ENCODE assay signal across 8 cellular contexts in the genomic region with DNA sequence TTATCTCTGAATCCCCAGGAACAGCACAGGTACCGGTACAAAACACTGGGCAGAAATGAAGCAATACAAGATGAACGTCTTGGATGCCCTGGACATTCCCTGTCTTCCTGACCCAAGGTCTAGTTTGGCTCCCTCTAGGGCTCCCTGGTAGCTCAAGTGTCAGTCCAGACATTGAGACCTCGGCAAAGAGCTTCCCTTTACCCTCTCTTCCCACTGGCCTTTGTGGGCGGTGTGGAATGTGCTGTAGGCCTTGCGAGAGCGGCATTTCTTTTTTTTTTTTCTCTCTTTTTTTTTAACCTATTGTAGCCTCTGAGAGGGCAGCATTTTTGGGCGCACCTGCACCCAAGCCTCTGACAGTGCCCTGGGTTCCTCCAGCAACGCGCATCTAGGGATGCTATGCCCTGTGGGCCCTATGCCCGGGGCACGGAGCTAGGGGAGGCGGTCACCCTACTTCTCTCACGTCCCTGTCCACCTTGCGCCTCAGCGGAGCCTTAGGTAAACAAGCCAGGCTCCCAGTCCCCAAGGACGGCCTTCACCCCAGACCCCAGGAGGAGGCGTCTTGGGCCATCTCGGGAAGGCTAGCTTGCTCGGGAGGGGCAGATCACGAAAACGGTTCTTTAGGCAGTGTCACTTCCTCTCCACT. TPM values are rescaled to one million over a fixed set of nuclear protein-coding genes. Genes with fewer than 3 reads are reported as not detected.
DNase-seq lines count a peak whose midpoint lies in the region; ATAC-seq and TF ChIP-seq lines count a peak whose summit lies in the region.

No MANE protein-coding gene starts in this region.

- peak overlapping the region; percentile 93 to 97 for H3K27ac Mint-ChIP-seq in T-cell

- H3K4me1 Mint-ChIP-seq in T-cell, result peaks cover 66 to 72% (median 72%) of the 10 kb centered on the region in 3 donors

- no peaks in the 10 kb centered on the region for H3K36me3 ChIP-seq in rectal smooth muscle tissue (ENCODE audit: control insufficient read depth, insufficient read depth, low read length)

- H3K27me3 Mint-ChIP-seq in T-cell, result no peaks in the 10 kb centered on the region

- H3K9me3 Mint-ChIP-seq in T-cell, result no peaks in the 10 kb centered on the region

- peak overlapping the region; percentile 64 for H3K4me3 ChIP-seq in fibroblast of villous mesenchyme (ENCODE audit: low read depth, low read length)
- peak overlapping the region; percentile 88 for H3K4me3 ChIP-seq in rectal smooth muscle tissue (ENCODE audit: low read length)

- ATAC-seq in T-cell (replicated peaks in 1 of 4) (peak in 1 of 4 experiments; percentile 1), GM21526 (IDR thresholded peaks at IDR 0.05; ENCODE audit: low FRiP score, unreplicated experiment) (no peak)

- CTCF ChIA-PET in T-cell (lab: Charles Lee), result interaction anchor here (0.6 to 2.9 kb wide), 12 partner anchors 9 to 563 kb away, joined by 3 to 18 read pairs (median 4); no protein-coding TSS in a partner anchor

- no peaks in the 10 kb centered on the region for H3K27me3 ChIP-seq in rectal smooth muscle tissue (ENCODE audit: control insufficient read depth, insufficient read depth, low read length)

- H3K27ac ChIP-seq in rectal smooth muscle tissue (ENCODE audit: low read depth, low read length), result peak overlapping the region; percentile 98

- peak; percentile 19 for TF ChIP-seq CTCF in fibroblast of villous mesenchyme (IDR thresholded peaks at IDR 0.05; ENCODE audit: insufficient read depth, low read depth, low read length)

- no peaks in the 10 kb centered on the region for H3K36me3 Mint-ChIP-seq in T-cell

- DNase-seq in NCI-H82 (lab: John Stamatoyannopoulos, UW), result peak; percentile 34
- DNase-seq in NCI-H82 treated with DMSO at 0.1 percent for 48 hours (lab: John Stamatoyannopoulos, UW; ENCODE audit: unreplicated experiment), result no peak
- DNase-seq in T-cell, result peak in 1 of 34 experiments; percentile 23
- peak; percentile 50 for DNase-seq in fibroblast of villous mesenchyme (ENCODE audit: low read depth)
- DNase-seq in SW 1271 (lab: John Stamatoyannopoulos, UW), result no peak
- no peak for DNase-seq in ecto neural progenitor cell (ENCODE audit: low spot score)

- peak overlapping the region; percentile 96 for H3K9ac ChIP-seq in rectal smooth muscle tissue (ENCODE audit: low read length)

- H3K4me1 ChIP-seq in rectal smooth muscle tissue (ENCODE audit: control insufficient read depth, insufficient read depth, low read length), result peaks cover 13% of the 10 kb centered on the region

- H3K4me3 Mint-ChIP-seq in T-cell, result peak overlapping the region; percentile 83 to 87 (median 85)

- POLR2A ChIA-PET in T-cell (lab: Charles Lee), result interaction anchor here (0.5 to 1.2 kb wide), 7 partner anchors 10 to 46 kb away, joined by 3 to 9 read pairs (median 4); no protein-coding TSS in a partner anchor

RNA-seq across cellular contexts. Expression of a gene that starts 1.2 kb away (rescaled TPM):
- total RNA-seq in T-cell (100 to 1,000 TPM; 111 to 144 (median 116) TPM), fibroblast of villous mesenchyme (22.5 and 32.8 TPM in 2 replicates)

Comparison
In these comparisons a context has a peak if more than half of its experiments do, and no peak if none do; other contexts are left out.
1. DNase-seq: peak in NCI-H82 (single experiment) and fibroblast of villous mesenchyme (single experiment); none in NCI-H82 treated with DMSO at 0.1 percent for 48 hours (single experiment), SW 1271 (0 of 2) and ecto neural progenitor cell (single experiment).